1 cellular context compared by ENCODE assay signal in the genomic region with DNA sequence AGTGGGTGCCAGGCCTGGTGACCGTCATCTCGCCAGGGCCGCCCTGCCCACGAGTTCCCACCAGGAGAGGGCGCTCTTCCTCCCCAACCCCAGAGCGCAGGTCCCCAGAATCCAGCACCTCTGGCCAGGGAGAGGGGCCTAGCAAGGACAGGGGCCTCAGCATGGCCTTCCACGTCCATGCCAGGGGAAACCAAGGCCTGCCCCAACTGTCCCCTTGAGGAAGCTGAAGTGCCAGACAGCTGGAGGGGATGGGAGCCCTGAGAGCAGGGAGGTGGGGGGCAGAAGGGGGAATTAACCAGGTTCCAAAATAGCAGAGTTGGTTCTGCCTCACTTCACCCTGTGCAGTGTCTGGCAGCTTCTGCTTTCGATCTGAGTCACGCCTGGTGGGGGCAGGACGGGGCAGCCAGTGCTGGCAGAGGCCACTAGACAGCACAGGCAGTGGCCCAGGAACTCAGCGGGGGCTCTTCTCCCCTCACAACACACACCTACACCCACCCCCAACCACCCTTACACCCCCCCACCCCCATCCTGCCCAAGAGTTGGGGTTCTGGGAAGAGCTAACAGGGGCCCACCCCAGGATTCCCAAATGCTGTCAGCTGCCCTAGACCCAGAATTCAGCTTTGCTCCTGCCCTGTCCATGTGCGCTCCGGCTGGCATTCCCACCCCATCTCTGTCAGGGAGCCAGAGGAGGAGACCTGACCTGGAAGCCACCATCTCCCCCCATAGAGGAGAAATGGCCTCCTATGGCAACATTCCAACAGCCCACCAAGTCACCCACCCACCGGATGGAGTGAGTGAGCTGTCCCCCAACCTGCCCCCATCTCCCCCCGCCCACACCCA.
TF ChIP-seq lines count a peak whose summit lies in the region.

No MANE protein-coding gene starts in this region.

TF ChIP-seq in HepG2, 621 proteins besides CTCF, POLR2A, EP300 and RAD21 (continued from another document and continues in another):
- TF ChIP-seq, protein P1, sequence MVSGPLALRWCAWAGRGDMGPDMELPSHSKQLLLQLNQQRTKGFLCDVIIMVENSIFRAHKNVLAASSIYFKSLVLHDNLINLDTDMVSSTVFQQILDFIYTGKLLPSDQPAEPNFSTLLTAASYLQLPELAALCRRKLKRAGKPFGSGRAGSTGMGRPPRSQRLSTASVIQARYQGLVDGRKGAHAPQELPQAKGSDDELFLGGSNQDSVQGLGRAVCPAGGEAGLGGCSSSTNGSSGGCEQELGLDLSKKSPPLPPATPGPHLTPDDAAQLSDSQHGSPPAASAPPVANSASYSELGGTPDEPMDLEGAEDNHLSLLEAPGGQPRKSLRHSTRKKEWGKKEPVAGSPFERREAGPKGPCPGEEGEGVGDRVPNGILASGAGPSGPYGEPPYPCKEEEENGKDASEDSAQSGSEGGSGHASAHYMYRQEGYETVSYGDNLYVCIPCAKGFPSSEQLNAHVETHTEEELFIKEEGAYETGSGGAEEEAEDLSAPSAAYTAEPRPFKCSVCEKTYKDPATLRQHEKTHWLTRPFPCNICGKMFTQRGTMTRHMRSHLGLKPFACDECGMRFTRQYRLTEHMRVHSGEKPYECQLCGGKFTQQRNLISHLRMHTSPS (CRISPR knock-in tag; IDR thresholded peaks at IDR 0.05; ENCODE audit: low read depth), result peak; percentile 84
- no peak for TF ChIP-seq SMAD1 (CRISPR knock-in tag; IDR thresholded peaks at IDR 0.05; ENCODE audit: borderline replicate concordance, low read depth)
- TF ChIP-seq TOPORS (CRISPR knock-in tag; IDR thresholded peaks at IDR 0.05), result no peak
- peak; percentile 57; the same call in 1 of the 2 replicates for TF ChIP-seq KDM5B (CRISPR knock-in tag; IDR thresholded peaks at IDR 0.05; ENCODE audit: borderline replicate concordance)
- TF ChIP-seq NFYB (CRISPR knock-in tag; IDR thresholded peaks at IDR 0.05), result no peak
- TF ChIP-seq SSRP1 (CRISPR knock-in tag; IDR thresholded peaks at IDR 0.05), result 0 out of 2 replicates have a peak, but pooled peaks have one; percentile 60
- no peak for TF ChIP-seq MTA3 (CRISPR knock-in tag; IDR thresholded peaks at IDR 0.05)
- no peak for TF ChIP-seq STAT5B (CRISPR knock-in tag; IDR thresholded peaks at IDR 0.05)
- TF ChIP-seq, protein P2, sequence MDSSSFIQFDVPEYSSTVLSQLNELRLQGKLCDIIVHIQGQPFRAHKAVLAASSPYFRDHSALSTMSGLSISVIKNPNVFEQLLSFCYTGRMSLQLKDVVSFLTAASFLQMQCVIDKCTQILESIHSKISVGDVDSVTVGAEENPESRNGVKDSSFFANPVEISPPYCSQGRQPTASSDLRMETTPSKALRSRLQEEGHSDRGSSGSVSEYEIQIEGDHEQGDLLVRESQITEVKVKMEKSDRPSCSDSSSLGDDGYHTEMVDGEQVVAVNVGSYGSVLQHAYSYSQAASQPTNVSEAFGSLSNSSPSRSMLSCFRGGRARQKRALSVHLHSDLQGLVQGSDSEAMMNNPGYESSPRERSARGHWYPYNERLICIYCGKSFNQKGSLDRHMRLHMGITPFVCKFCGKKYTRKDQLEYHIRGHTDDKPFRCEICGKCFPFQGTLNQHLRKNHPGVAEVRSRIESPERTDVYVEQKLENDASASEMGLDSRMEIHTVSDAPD (CRISPR knock-in tag; IDR thresholded peaks at IDR 0.05), result no peak
- TF ChIP-seq TEAD2 (CRISPR knock-in tag; IDR thresholded peaks at IDR 0.05), result no peak
- no peak for TF ChIP-seq MIER3 (CRISPR knock-in tag; IDR thresholded peaks at IDR 0.05; ENCODE audit: borderline replicate concordance)
- no peak for TF ChIP-seq ZNF569 (CRISPR knock-in tag; IDR thresholded peaks at IDR 0.05; ENCODE audit: borderline replicate concordance)
- TF ChIP-seq GRHL1 (CRISPR knock-in tag; conservative IDR thresholded peaks at IDR 0.05), result no peak
- TF ChIP-seq POLR2G (IDR thresholded peaks at IDR 0.05; ENCODE audit: low read depth, low read length), result no peak
- TF ChIP-seq ZNF644 (CRISPR knock-in tag; IDR thresholded peaks at IDR 0.05; ENCODE audit: low read depth), result no peak
- no peak for TF ChIP-seq HNF4A (CRISPR knock-in tag; IDR thresholded peaks at IDR 0.05)
- TF ChIP-seq, protein P3, sequence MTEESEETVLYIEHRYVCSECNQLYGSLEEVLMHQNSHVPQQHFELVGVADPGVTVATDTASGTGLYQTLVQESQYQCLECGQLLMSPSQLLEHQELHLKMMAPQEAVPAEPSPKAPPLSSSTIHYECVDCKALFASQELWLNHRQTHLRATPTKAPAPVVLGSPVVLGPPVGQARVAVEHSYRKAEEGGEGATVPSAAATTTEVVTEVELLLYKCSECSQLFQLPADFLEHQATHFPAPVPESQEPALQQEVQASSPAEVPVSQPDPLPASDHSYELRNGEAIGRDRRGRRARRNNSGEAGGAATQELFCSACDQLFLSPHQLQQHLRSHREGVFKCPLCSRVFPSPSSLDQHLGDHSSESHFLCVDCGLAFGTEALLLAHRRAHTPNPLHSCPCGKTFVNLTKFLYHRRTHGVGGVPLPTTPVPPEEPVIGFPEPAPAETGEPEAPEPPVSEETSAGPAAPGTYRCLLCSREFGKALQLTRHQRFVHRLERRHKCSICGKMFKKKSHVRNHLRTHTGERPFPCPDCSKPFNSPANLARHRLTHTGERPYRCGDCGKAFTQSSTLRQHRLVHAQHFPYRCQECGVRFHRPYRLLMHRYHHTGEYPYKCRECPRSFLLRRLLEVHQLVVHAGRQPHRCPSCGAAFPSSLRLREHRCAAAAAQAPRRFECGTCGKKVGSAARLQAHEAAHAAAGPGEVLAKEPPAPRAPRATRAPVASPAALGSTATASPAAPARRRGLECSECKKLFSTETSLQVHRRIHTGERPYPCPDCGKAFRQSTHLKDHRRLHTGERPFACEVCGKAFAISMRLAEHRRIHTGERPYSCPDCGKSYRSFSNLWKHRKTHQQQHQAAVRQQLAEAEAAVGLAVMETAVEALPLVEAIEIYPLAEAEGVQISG (CRISPR knock-in tag; IDR thresholded peaks at IDR 0.05), result peak; percentile 88
- TF ChIP-seq, protein P4, sequence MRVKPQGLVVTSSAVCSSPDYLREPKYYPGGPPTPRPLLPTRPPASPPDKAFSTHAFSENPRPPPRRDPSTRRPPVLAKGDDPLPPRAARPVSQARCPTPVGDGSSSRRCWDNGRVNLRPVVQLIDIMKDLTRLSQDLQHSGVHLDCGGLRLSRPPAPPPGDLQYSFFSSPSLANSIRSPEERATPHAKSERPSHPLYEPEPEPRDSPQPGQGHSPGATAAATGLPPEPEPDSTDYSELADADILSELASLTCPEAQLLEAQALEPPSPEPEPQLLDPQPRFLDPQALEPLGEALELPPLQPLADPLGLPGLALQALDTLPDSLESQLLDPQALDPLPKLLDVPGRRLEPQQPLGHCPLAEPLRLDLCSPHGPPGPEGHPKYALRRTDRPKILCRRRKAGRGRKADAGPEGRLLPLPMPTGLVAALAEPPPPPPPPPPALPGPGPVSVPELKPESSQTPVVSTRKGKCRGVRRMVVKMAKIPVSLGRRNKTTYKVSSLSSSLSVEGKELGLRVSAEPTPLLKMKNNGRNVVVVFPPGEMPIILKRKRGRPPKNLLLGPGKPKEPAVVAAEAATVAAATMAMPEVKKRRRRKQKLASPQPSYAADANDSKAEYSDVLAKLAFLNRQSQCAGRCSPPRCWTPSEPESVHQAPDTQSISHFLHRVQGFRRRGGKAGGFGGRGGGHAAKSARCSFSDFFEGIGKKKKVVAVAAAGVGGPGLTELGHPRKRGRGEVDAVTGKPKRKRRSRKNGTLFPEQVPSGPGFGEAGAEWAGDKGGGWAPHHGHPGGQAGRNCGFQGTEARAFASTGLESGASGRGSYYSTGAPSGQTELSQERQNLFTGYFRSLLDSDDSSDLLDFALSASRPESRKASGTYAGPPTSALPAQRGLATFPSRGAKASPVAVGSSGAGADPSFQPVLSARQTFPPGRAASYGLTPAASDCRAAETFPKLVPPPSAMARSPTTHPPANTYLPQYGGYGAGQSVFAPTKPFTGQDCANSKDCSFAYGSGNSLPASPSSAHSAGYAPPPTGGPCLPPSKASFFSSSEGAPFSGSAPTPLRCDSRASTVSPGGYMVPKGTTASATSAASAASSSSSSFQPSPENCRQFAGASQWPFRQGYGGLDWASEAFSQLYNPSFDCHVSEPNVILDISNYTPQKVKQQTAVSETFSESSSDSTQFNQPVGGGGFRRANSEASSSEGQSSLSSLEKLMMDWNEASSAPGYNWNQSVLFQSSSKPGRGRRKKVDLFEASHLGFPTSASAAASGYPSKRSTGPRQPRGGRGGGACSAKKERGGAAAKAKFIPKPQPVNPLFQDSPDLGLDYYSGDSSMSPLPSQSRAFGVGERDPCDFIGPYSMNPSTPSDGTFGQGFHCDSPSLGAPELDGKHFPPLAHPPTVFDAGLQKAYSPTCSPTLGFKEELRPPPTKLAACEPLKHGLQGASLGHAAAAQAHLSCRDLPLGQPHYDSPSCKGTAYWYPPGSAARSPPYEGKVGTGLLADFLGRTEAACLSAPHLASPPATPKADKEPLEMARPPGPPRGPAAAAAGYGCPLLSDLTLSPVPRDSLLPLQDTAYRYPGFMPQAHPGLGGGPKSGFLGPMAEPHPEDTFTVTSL (CRISPR knock-in tag; IDR thresholded peaks at IDR 0.05; ENCODE audit: borderline replicate concordance), result no peak; the same call in 1 of the 2 replicates
- TF ChIP-seq RFX1 (IDR thresholded peaks at IDR 0.05), result no peak
- TF ChIP-seq CHD4 (IDR thresholded peaks at IDR 0.05; ENCODE audit: borderline replicate concordance, low read length), result no peak
- TF ChIP-seq ZNF629 (CRISPR knock-in tag; conservative IDR thresholded peaks at IDR 0.05), result no peak
- no peak for TF ChIP-seq ZNF878 (CRISPR knock-in tag; IDR thresholded peaks at IDR 0.05)
- 0 out of 2 replicates have a peak, but pooled peaks have one; percentile 17 for TF ChIP-seq ZNF296 (CRISPR knock-in tag; conservative IDR thresholded peaks at IDR 0.05)
- TF ChIP-seq, protein P5, sequence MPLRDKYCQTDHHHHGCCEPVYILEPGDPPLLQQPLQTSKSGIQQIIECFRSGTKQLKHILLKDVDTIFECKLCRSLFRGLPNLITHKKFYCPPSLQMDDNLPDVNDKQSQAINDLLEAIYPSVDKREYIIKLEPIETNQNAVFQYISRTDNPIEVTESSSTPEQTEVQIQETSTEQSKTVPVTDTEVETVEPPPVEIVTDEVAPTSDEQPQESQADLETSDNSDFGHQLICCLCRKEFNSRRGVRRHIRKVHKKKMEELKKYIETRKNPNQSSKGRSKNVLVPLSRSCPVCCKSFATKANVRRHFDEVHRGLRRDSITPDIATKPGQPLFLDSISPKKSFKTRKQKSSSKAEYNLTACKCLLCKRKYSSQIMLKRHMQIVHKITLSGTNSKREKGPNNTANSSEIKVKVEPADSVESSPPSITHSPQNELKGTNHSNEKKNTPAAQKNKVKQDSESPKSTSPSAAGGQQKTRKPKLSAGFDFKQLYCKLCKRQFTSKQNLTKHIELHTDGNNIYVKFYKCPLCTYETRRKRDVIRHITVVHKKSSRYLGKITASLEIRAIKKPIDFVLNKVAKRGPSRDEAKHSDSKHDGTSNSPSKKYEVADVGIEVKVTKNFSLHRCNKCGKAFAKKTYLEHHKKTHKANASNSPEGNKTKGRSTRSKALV (CRISPR knock-in tag; IDR thresholded peaks at IDR 0.05), result no peak
- TF ChIP-seq CBX2 (IDR thresholded peaks at IDR 0.05; ENCODE audit: low read depth, low read length), result no peak
- no peak for TF ChIP-seq CBX2 (CRISPR knock-in tag; IDR thresholded peaks at IDR 0.05; ENCODE audit: low read depth)
- TF ChIP-seq ZNF205 (CRISPR knock-in tag; IDR thresholded peaks at IDR 0.05), result no peak
- TF ChIP-seq HOMEZ (CRISPR knock-in tag; IDR thresholded peaks at IDR 0.05; ENCODE audit: low read depth), result no peak
- no peak for TF ChIP-seq ARHGAP35 (CRISPR knock-in tag; IDR thresholded peaks at IDR 0.05; ENCODE audit: borderline replicate concordance)
- no peak for TF ChIP-seq SRSF4 (IDR thresholded peaks at IDR 0.05; ENCODE audit: low read depth, low read length, poor library complexity, severe bottlenecking)
- no peak for TF ChIP-seq ZBTB46 (CRISPR knock-in tag; IDR thresholded peaks at IDR 0.05; ENCODE audit: borderline replicate concordance)
- TF ChIP-seq TERF1 (CRISPR knock-in tag; IDR thresholded peaks at IDR 0.05), result no peak
- 0 out of 2 replicates have a peak, but pooled peaks have one; percentile 39 for TF ChIP-seq ZNF225 (CRISPR knock-in tag; IDR thresholded peaks at IDR 0.05)
- TF ChIP-seq HNRNPK (IDR thresholded peaks at IDR 0.05; ENCODE audit: low read depth, low read length, poor library complexity, severe bottlenecking), result peak; percentile 53
- TF ChIP-seq JDP2 (CRISPR knock-in tag; IDR thresholded peaks at IDR 0.05; ENCODE audit: borderline replicate concordance), result no peak
